ENCODE assay signal across 2 cellular contexts in genomic region chr1:196599324-196599723, GRCh38.
TF ChIP-seq lines count a peak whose summit lies in the region.

No MANE protein-coding gene starts in this region.

TF ChIP-seq in liver, 16 proteins besides CTCF, POLR2A, EP300 and RAD21:
- no peak for TF ChIP-seq YY1 (IDR thresholded peaks at IDR 0.05)
- peak; percentile 37 for TF ChIP-seq FOXA2 (IDR thresholded peaks at IDR 0.05)
- peak in 1 of 2 donors; percentile 42 for TF ChIP-seq HNF4A (conservative IDR thresholded peaks at IDR 0.05)

TF ChIP-seq in HepG2, 621 proteins besides CTCF, POLR2A, EP300 and RAD21:
- TF ChIP-seq PHF5A (CRISPR knock-in tag; IDR thresholded peaks at IDR 0.05; ENCODE audit: low read depth, unreplicated experiment) (no peak), ZNF235 (CRISPR knock-in tag; IDR thresholded peaks at IDR 0.05; ENCODE audit: borderline replicate concordance) (no peak), HES4 (CRISPR knock-in tag; IDR thresholded peaks at IDR 0.05; ENCODE audit: borderline replicate concordance) (no peak), ZNF703 (CRISPR knock-in tag; IDR thresholded peaks at IDR 0.05; ENCODE audit: borderline replicate concordance) (no peak), ZNF207 (IDR thresholded peaks at IDR 0.05; ENCODE audit: borderline replicate concordance) (no peak), ZNF407 (CRISPR knock-in tag; IDR thresholded peaks at IDR 0.05; ENCODE audit: not compliant biosample characterization) (no peak), ZSCAN12 (CRISPR knock-in tag; IDR thresholded peaks at IDR 0.05) (no peak), ZNF101 (CRISPR knock-in tag; IDR thresholded peaks at IDR 0.05; ENCODE audit: borderline replicate concordance, low read depth) (no peak), ZNF441 (CRISPR knock-in tag; IDR thresholded peaks at IDR 0.05; ENCODE audit: borderline replicate concordance) (no peak), RNF2 (conservative IDR thresholded peaks at IDR 0.05; ENCODE audit: low read depth) (no peak), YY1 (IDR thresholded peaks at IDR 0.05; ENCODE audit: insufficient read depth, insufficient replicate concordance, low read depth, low read length) (no peak)
- TF ChIP-seq, protein P1, sequence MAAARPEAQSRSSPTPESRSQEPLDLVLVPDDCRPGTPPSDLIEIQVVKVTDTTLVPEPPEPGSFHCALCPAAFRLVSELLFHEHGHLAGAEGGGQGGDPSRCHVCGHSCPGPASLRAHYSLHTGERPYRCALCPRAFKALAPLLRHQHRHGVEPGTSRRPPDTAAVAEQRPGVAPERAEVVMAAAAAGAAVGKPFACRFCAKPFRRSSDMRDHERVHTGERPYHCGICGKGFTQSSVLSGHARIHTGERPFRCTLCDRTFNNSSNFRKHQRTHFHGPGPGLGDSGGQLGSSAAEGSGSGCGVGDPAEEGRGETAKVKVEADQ (CRISPR knock-in tag; IDR thresholded peaks at IDR 0.05; ENCODE audit: borderline replicate concordance) = no peak
